Comparison of ENCODE assay signal across 1 cellular context in the genomic region with DNA sequence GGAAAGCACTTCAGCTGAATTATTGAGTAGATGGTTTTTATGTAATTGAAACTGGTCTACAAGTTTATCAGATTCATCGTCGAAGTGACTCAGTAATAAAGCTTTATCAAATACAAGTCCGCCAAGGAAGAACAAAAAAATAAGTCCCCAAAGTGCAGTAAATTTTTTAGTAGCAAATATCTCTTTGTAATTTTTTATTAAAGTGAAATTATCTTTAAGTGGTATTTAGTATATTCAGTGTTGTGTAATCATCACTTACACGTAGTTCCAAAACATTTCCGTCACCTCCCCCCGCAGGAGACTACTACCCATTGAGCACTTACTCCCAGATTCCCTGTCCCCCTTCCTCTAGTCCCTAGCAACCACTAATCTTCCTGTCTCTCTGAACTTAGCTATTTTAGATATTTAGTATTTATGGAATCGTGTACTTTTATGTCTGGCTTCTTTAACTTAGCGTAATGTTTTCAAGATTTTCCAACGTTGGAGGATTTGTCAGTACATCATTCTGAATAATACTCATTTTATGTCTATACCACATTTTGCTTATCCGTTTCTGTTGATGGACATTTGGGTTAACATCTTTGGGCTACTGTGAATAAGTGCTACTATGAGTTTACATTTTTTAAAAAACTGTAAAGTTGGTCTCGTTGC.
TF ChIP-seq lines count a peak whose summit lies in the region.

No MANE protein-coding gene starts in this region.

TF ChIP-seq in HepG2, 621 proteins besides CTCF, POLR2A, EP300 and RAD21 (continued from another document):
- TF ChIP-seq, protein P1, sequence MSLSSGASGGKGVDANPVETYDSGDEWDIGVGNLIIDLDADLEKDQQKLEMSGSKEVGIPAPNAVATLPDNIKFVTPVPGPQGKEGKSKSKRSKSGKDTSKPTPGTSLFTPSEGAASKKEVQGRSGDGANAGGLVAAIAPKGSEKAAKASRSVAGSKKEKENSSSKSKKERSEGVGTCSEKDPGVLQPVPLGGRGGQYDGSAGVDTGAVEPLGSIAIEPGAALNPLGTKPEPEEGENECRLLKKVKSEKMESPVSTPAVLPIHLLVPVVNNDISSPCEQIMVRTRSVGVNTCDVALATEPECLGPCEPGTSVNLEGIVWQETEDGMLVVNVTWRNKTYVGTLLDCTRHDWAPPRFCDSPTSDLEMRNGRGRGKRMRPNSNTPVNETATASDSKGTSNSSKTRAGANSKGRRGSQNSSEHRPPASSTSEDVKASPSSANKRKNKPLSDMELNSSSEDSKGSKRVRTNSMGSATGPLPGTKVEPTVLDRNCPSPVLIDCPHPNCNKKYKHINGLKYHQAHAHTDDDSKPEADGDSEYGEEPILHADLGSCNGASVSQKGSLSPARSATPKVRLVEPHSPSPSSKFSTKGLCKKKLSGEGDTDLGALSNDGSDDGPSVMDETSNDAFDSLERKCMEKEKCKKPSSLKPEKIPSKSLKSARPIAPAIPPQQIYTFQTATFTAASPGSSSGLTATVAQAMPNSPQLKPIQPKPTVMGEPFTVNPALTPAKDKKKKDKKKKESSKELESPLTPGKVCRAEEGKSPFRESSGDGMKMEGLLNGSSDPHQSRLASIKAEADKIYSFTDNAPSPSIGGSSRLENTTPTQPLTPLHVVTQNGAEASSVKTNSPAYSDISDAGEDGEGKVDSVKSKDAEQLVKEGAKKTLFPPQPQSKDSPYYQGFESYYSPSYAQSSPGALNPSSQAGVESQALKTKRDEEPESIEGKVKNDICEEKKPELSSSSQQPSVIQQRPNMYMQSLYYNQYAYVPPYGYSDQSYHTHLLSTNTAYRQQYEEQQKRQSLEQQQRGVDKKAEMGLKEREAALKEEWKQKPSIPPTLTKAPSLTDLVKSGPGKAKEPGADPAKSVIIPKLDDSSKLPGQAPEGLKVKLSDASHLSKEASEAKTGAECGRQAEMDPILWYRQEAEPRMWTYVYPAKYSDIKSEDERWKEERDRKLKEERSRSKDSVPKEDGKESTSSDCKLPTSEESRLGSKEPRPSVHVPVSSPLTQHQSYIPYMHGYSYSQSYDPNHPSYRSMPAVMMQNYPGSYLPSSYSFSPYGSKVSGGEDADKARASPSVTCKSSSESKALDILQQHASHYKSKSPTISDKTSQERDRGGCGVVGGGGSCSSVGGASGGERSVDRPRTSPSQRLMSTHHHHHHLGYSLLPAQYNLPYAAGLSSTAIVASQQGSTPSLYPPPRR (CRISPR knock-in tag; IDR thresholded peaks at IDR 0.05; ENCODE audit: borderline replicate concordance) = no peak
- TF ChIP-seq, protein P2, sequence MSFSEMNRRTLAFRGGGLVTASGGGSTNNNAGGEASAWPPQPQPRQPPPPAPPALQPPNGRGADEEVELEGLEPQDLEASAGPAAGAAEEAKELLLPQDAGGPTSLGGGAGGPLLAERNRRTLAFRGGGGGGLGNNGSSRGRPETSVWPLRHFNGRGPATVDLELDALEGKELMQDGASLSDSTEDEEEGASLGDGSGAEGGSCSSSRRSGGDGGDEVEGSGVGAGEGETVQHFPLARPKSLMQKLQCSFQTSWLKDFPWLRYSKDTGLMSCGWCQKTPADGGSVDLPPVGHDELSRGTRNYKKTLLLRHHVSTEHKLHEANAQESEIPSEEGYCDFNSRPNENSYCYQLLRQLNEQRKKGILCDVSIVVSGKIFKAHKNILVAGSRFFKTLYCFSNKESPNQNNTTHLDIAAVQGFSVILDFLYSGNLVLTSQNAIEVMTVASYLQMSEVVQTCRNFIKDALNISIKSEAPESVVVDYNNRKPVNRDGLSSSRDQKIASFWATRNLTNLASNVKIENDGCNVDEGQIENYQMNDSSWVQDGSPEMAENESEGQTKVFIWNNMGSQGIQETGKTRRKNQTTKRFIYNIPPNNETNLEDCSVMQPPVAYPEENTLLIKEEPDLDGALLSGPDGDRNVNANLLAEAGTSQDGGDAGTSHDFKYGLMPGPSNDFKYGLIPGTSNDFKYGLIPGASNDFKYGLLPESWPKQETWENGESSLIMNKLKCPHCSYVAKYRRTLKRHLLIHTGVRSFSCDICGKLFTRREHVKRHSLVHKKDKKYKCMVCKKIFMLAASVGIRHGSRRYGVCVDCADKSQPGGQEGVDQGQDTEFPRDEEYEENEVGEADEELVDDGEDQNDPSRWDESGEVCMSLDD (CRISPR knock-in tag; IDR thresholded peaks at IDR 0.05; ENCODE audit: borderline replicate concordance) = no peak
- TF ChIP-seq, protein P3, sequence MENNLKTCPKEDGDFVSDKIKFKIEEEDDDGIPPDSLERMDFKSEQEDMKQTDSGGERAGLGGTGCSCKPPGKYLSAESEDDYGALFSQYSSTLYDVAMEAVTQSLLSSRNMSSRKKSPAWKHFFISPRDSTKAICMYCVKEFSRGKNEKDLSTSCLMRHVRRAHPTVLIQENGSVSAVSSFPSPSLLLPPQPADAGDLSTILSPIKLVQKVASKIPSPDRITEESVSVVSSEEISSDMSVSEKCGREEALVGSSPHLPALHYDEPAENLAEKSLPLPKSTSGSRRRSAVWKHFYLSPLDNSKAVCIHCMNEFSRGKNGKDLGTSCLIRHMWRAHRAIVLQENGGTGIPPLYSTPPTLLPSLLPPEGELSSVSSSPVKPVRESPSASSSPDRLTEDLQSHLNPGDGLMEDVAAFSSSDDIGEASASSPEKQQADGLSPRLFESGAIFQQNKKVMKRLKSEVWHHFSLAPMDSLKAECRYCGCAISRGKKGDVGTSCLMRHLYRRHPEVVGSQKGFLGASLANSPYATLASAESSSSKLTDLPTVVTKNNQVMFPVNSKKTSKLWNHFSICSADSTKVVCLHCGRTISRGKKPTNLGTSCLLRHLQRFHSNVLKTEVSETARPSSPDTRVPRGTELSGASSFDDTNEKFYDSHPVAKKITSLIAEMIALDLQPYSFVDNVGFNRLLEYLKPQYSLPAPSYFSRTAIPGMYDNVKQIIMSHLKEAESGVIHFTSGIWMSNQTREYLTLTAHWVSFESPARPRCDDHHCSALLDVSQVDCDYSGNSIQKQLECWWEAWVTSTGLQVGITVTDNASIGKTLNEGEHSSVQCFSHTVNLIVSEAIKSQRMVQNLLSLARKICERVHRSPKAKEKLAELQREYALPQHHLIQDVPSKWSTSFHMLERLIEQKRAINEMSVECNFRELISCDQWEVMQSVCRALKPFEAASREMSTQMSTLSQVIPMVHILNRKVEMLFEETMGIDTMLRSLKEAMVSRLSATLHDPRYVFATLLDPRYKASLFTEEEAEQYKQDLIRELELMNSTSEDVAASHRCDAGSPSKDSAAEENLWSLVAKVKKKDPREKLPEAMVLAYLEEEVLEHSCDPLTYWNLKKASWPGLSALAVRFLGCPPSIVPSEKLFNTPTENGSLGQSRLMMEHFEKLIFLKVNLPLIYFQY (CRISPR knock-in tag; IDR thresholded peaks at IDR 0.05; ENCODE audit: borderline replicate concordance) = no peak
- TF ChIP-seq ZNF264 (CRISPR knock-in tag; IDR thresholded peaks at IDR 0.05) (no peak), ZNF598 (CRISPR knock-in tag; IDR thresholded peaks at IDR 0.05; ENCODE audit: borderline replicate concordance) (no peak), DPF2 (CRISPR knock-in tag; IDR thresholded peaks at IDR 0.05; ENCODE audit: borderline replicate concordance, low read depth) (no peak), BHLHE40 (IDR thresholded peaks at IDR 0.05; ENCODE audit: low read length) (no peak), ZFP36 (IDR thresholded peaks at IDR 0.05; ENCODE audit: borderline replicate concordance, low read depth, low read length, partially characterized antibody) (no peak)
